In the genomic region with DNA sequence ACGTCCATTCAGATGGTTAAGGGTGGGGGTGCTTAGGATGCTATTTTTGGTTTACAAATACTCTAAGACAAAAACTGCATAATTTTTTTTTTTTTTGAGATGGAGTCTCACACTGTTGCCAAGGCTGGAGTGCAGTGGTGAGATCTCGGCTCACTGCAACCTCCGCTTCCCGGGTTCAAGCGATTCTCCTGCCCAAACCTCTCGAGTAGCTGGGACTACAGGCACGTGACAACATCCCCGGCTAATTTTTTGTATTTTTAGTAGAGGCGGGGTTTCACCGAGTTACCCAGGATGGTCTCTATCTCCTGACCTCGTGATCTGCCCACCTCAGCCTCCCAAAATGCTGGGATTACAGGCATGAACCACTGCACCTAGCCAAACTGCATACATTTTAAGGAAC, we compare ENCODE assay signal across 5 cellular contexts. TPM values are rescaled to one million over a fixed set of nuclear protein-coding genes. Genes with fewer than 3 reads are reported as not detected.
"Had no signal": no experiment of that assay in that cellular context is flagged by ENCODE, and none has a peak within 500 bp of the region (broad histone marks: within the 10 kb centered on the region; RNA-seq: fewer than 3 reads in every experiment).

No MANE protein-coding gene starts in this region.

RNA-seq across cellular contexts. Expression of a gene that starts 22.5 kb away (rescaled TPM):
- total RNA-seq: HepG2, HT-29, IMR-90 had no signal

RNA-seq across cellular contexts. Expression of a gene that starts 23.7 kb away (rescaled TPM):
- total RNA-seq: HepG2, HT-29, HT1080, IMR-90, K562 had no signal

RNA-seq across cellular contexts. Expression of a gene that starts 37.6 kb away (rescaled TPM):
- total RNA-seq: HepG2, HT-29, HT1080, IMR-90 had no signal
